9 cellular contexts compared by ENCODE assay signal in the genomic region with DNA sequence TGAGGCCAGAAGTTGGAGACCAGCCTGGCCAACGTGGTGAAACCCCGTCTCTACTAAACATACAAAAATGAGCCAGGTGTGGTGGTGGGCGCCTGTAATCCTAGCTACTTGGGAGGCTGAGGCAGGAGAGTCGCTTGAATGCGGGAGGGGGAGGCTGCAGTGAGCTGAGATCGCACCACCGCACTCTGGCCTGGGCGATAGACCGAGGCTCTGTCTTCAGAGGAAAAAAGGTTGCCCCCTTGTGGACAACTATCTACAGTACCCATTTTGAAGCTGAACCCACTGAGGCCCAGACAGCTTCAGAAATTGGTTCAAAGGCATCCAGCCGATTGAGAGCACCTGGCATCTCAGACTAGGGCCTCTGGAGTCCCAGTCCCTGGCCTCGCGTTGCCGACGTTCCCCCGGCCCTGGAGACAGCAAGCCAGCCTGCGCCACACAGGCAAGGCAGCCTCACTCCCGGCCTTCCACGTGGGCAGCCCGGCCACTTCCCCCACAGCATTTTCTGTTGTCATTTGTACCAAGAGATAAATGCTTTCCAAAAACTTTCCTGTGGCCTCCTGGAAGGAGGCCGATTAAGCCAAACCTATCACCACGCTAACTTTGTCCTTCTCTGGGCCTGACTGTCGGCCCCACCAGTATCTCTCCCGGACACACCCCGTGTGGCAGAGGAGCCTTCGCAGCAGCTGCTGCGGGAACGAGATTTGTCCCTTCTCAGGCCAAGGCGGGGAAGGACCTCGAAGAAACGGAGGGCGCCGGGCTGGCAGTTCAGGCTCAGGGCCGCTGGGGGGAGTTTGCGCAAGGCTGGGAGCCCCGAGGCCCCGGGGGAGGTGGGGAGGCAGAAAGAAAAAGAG.
DNase-seq lines count a peak whose midpoint lies in the region; ATAC-seq and TF ChIP-seq lines count a peak whose summit lies in the region.
"Had no signal": no experiment of that assay in that cellular context is flagged by ENCODE, and none has a peak within 500 bp of the region (broad histone marks: within the 10 kb centered on the region; RNA-seq: fewer than 3 reads in every experiment).

No MANE protein-coding gene starts in this region.

- H3K9me3 ChIP-seq in right lobe of liver (no peaks in the 10 kb centered on the region), testis (no peaks in the 10 kb centered on the region)
- H3K9me3 ChIP-seq: BLaER1 had no signal

- H3K27me3 ChIP-seq in right lobe of liver (no peaks in the 10 kb centered on the region), testis (no peaks in the 10 kb centered on the region)
- H3K27me3 ChIP-seq: BLaER1 had no signal

- no peak overlapping the region for H3K27ac ChIP-seq in right lobe of liver
- H3K27ac ChIP-seq in testis = no peak overlapping the region
- H3K27ac ChIP-seq: BLaER1 had no signal

- ATAC-seq in right lobe of liver = peak; percentile 64 to 82 (median 71)
- no peak for ATAC-seq in GM19397 (IDR thresholded peaks at IDR 0.05; ENCODE audit: unreplicated experiment)

- TF ChIP-seq POLR2A in right lobe of liver (IDR thresholded peaks at IDR 0.05) (no peak), testis (IDR thresholded peaks at IDR 0.05) (no peak)

- H3K4me1 ChIP-seq in right lobe of liver (peaks cover 0 to 7% (median 0%) of the 10 kb centered on the region in 4 donors), testis (peaks cover 4% of the 10 kb centered on the region)

- TF ChIP-seq CTCF in astrocyte of the spinal cord (IDR thresholded peaks at IDR 0.05; ENCODE audit: low read depth, low read length) (peak; percentile 74), right lobe of liver (IDR thresholded peaks at IDR 0.05) (peak; percentile 33 to 41 (median 39)), testis (IDR thresholded peaks at IDR 0.05) (peak; percentile 41 to 59 (median 44))

- intact Hi-C loops in right lobe of liver (cut with DNase I) (no loop called here), testis (cut with DNase I; ENCODE audit: low total_unique reads) (no loop called here)

- H3K4me3 ChIP-seq in astrocyte of the spinal cord (ENCODE audit: low read depth, low read length) = no peak overlapping the region
- no peak overlapping the region for H3K4me3 ChIP-seq in right lobe of liver
- H3K4me3 ChIP-seq in testis = peak overlapping the region; percentile 3 to 44
- H3K4me3 ChIP-seq: BLaER1 had no signal

- 29% methylated on average over 22 of the region's 36 CpGs for WGBS in right lobe of liver (ENCODE audit: insufficient coverage, low coverage, low lambda C conversion rate, missing lambda C conversion rate)
- 31 to 35% methylated on average over 29 to 36 of the region's 36 CpGs for WGBS in testis, 2 donors

- in situ Hi-C loops in astrocyte of the spinal cord (cut with HindIII; ENCODE audit: low sequenced_read_pairs) = no loop called here

- H3K36me3 ChIP-seq in right lobe of liver = peaks cover 0 to 4% (median 0%) of the 10 kb centered on the region in 4 donors
- no peaks in the 10 kb centered on the region for H3K36me3 ChIP-seq in testis (ENCODE audit: low read depth, missing control alignments)

- DNase-seq in DMS53 (lab: John Stamatoyannopoulos, UW) (peak; percentile 53), DMS53 treated with DMSO at 0.1 percent for 48 hours (lab: John Stamatoyannopoulos, UW; ENCODE audit: unreplicated experiment) (no peak), RPMI8226 (peak; percentile 32), astrocyte of the spinal cord (ENCODE audit: low read depth, low spot score) (peak; percentile 45), right lobe of liver (peak in 1 of 3 donors; percentile 51), testis (peak; percentile 77), kidney glomerular epithelial cell (lab: John Stamatoyannopoulos, UW) (no peak)

Comparison
In these comparisons a context has a peak if more than half of its experiments do, and no peak if none do; other contexts are left out.
1. DNase-seq: peak in DMS53 (single experiment), RPMI8226 (single experiment), astrocyte of the spinal cord (single experiment) and testis (single experiment); none in DMS53 treated with DMSO at 0.1 percent for 48 hours (single experiment) and kidney glomerular epithelial cell (single experiment).
2. H3K4me3 ChIP-seq: peak in testis (2 of 2); none in astrocyte of the spinal cord (single experiment) and right lobe of liver (0 of 3).
3. Peak in every context shown above with its lines, with median percentiles within 50 percentile points of each other: CTCF ChIP-seq.